In the genomic region with DNA sequence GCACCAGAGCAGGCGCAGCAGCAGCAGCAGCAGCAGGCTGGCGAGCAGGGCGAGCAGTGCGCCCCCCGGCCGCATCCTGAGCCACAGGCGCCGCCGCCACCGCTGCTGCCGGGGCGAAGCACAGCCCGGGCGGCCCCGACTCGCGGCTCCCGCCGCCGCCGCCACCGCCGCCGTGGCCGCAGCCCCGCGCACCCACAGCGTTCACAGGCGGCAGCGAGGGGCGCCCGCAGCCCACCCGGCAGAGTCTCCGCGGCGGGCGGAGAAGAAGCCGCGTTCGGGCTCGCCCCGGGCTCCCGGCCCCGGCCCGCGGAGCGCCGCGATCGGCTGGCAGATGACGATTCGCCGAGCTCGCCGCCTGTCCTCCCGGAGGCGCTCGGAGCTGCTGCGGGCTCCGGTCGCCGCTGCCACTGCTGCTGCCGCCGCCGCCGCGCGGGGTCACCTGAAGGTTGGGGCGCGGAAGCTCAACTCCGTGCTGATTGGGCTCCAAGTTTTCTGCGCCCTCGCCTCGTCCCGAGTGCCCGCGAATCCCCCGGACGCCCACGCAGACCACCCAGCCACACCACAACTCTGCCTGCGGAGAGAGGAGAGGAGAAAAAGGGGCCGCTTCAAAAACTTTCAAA, we compare ENCODE assay signal across 8 cellular contexts. TPM values are rescaled to one million over a fixed set of nuclear protein-coding genes. Genes with fewer than 3 reads are reported as not detected.
A peak's percentile ranks its signal among the peaks of the same experiment; 100 is the strongest.
DNase-seq lines count a peak whose midpoint lies in the region; ATAC-seq and TF ChIP-seq lines count a peak whose summit lies in the region.

A gene with protein sequence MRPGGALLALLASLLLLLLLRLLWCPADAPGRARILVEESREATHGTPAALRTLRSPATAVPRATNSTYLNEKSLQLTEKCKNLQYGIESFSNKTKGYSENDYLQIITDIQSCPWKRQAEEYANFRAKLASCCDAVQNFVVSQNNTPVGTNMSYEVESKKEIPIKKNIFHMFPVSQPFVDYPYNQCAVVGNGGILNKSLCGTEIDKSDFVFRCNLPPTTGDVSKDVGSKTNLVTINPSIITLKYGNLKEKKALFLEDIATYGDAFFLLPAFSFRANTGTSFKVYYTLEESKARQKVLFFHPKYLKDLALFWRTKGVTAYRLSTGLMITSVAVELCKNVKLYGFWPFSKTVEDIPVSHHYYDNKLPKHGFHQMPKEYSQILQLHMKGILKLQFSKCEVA (minus strand): TSS at position 415 of the 620 bp plus-strand sequence. CDS start 340 bp downstream, at position 75.

- no peaks in the 10 kb centered on the region for H3K36me3 ChIP-seq in esophagus (ENCODE audit: control insufficient read depth in 2 of 2, insufficient read depth in 2 of 2, low read length in 1 of 2)
- no peaks in the 10 kb centered on the region for H3K36me3 ChIP-seq in naive thymus-derived CD4-positive, alpha-beta T cell (ENCODE audit: control insufficient read depth in 2 of 3, insufficient read depth in 3 of 3, low read length in 3 of 3)
- no peaks in the 10 kb centered on the region for H3K36me3 ChIP-seq in thoracic aorta

- CTCF ChIA-PET in activated CD8-positive, alpha-beta memory T cell treated with anti-CD3 and anti-CD28 coated beads, Interleukin-2, amount 10 ng/mL, durations not matched to agents 7 days and 5 days (lab: Charles Lee), result interaction anchor here (0.5 to 1.2 kb wide), 3 partner anchors 9 to 66 kb away, joined by 3 read pairs; no protein-coding TSS in a partner anchor
- CTCF ChIA-PET in naive thymus-derived CD4-positive, alpha-beta T cell (lab: Charles Lee), result no interaction called here

- H3K36me3 Mint-ChIP-seq in activated CD8-positive, alpha-beta memory T cell treated with anti-CD3 and anti-CD28 coated beads, Interleukin-2, amount 10 ng/mL, durations not matched to agents 7 days and 5 days, result peaks cover 1% of the 10 kb centered on the region
- H3K36me3 Mint-ChIP-seq in naive thymus-derived CD4-positive, alpha-beta T cell, result peaks cover 0 to 14% (median 6%) of the 10 kb centered on the region in 5 donors

- H3K4me3 ChIP-seq in AG10803 (ENCODE audit: low read length) (peak within 1 kb of the TSS; percentile 44), esophagus (ENCODE audit: low read depth in 1 of 2, low read length in 2 of 2) (peak within 1 kb of the TSS; percentile 54 to 59), thoracic aorta (peak within 1 kb of the TSS; percentile 74)
- peak within 1 kb of the TSS; percentile 64 for H3K4me3 ChIP-seq in naive thymus-derived CD4-positive, alpha-beta T cell (ENCODE audit: low read length)

- no peak for TF ChIP-seq CTCF in AG10803 (conservative IDR thresholded peaks at IDR 0.05; ENCODE audit: low read length)
- TF ChIP-seq CTCF in thoracic aorta (IDR thresholded peaks at IDR 0.05), result no peak

- POLR2A ChIA-PET in naive thymus-derived CD4-positive, alpha-beta T cell (lab: Charles Lee), result interaction anchor here (0.8 to 3.2 kb wide), 6 partner anchors 9 to 637 kb away, joined by 3 to 20 read pairs (median 3); partner anchors contain the start of gene RSU1

- H3K27me3 ChIP-seq in esophagus (ENCODE audit: control insufficient read depth in 1 of 2, insufficient read depth in 2 of 2, low read length in 2 of 2), result peaks cover 3 to 8% of the 10 kb centered on the region in 2 donors
- H3K27me3 ChIP-seq in naive thymus-derived CD4-positive, alpha-beta T cell (ENCODE audit: control insufficient read depth in 2 of 2, insufficient read depth in 2 of 2, low read length in 2 of 2), result no peaks in the 10 kb centered on the region
- H3K27me3 ChIP-seq in thoracic aorta (replicated peaks; ENCODE audit: insufficient read depth), result no peaks in the 10 kb centered on the region

- peaks cover 0 to 8% of the 10 kb centered on the region in 2 donors for H3K9me3 ChIP-seq in esophagus (ENCODE audit: control insufficient read depth in 2 of 2, insufficient read depth in 1 of 2, low read depth in 1 of 2, low read length in 1 of 2)
- peaks cover 0 to 4% (median 0%) of the 10 kb centered on the region in 3 experiments for H3K9me3 ChIP-seq in naive thymus-derived CD4-positive, alpha-beta T cell (ENCODE audit: control insufficient read depth in 2 of 3, low read length in 3 of 3)
- H3K9me3 ChIP-seq in thoracic aorta, result peaks cover 4% of the 10 kb centered on the region

- peaks cover 14% of the 10 kb centered on the region for H3K4me1 Mint-ChIP-seq in activated CD8-positive, alpha-beta memory T cell treated with anti-CD3 and anti-CD28 coated beads, Interleukin-2, amount 10 ng/mL, durations not matched to agents 7 days and 5 days
- peaks cover 5 to 23% (median 20%) of the 10 kb centered on the region in 7 donors for H3K4me1 Mint-ChIP-seq in naive thymus-derived CD4-positive, alpha-beta T cell

- H3K27ac ChIP-seq in esophagus (ENCODE audit: low read depth in 2 of 2, low read length in 1 of 2) (no peak within 1 kb of the TSS), thoracic aorta (no peak within 1 kb of the TSS)
- H3K27ac ChIP-seq in naive thymus-derived CD4-positive, alpha-beta T cell (ENCODE audit: low read depth, low read length), result peak within 1 kb of the TSS; percentile 29

- no peak within 1 kb of the TSS for H3K27ac Mint-ChIP-seq in activated CD8-positive, alpha-beta memory T cell treated with anti-CD3 and anti-CD28 coated beads, Interleukin-2, amount 10 ng/mL, durations not matched to agents 7 days and 5 days
- peak within 1 kb of the TSS in 5 of 9 donors; percentile 18 to 87 (median 74) for H3K27ac Mint-ChIP-seq in naive thymus-derived CD4-positive, alpha-beta T cell

- H3K4me1 ChIP-seq in esophagus (ENCODE audit: control insufficient read depth in 2 of 2, insufficient read depth in 2 of 2, low read length in 1 of 2) (peaks cover 6% of the 10 kb centered on the region in 2 donors), thoracic aorta (ENCODE audit: control insufficient read depth in 1 of 2, low read depth in 2 of 2) (peaks cover 13 to 17% of the 10 kb centered on the region in 2 donors)
- H3K4me1 ChIP-seq in naive thymus-derived CD4-positive, alpha-beta T cell (ENCODE audit: control insufficient read depth in 2 of 2, insufficient read depth in 2 of 2, low read length in 2 of 2), result peaks cover 4 to 10% of the 10 kb centered on the region in 2 donors

- 1 to 2% methylated on average over 58 to 82 of the region's 82 CpGs for whole genome bisulfite sequencing in esophagus, 2 donors

- peak; percentile 43 for DNase-seq in AG10803 (ENCODE audit: low read depth)
- peak; percentile 78 for DNase-seq in HuH-7.5 (ENCODE audit: low spot score)
- DNase-seq in activated CD8-positive, alpha-beta memory T cell treated with anti-CD3 and anti-CD28 coated beads, Interleukin-2, amount 10 ng/mL, durations not matched to agents 7 days and 5 days, result peak; percentile 55
- peak; percentile 26 to 64 (median 52) for DNase-seq in naive thymus-derived CD4-positive, alpha-beta T cell
- DNase-seq in thoracic aorta (ENCODE audit: low spot score), result no peak
- DNase-seq in NCI-H2081 treated with DMSO at 0.1 percent for 48 hours (lab: John Stamatoyannopoulos, UW), result no peak

- peak within 1 kb of the TSS; percentile 63 for H3K4me3 Mint-ChIP-seq in activated CD8-positive, alpha-beta memory T cell treated with anti-CD3 and anti-CD28 coated beads, Interleukin-2, amount 10 ng/mL, durations not matched to agents 7 days and 5 days
- H3K4me3 Mint-ChIP-seq in naive thymus-derived CD4-positive, alpha-beta T cell, result peak within 1 kb of the TSS; percentile 82 to 92 (median 89)

- H3K27me3 Mint-ChIP-seq in activated CD8-positive, alpha-beta memory T cell treated with anti-CD3 and anti-CD28 coated beads, Interleukin-2, amount 10 ng/mL, durations not matched to agents 7 days and 5 days, result peaks cover 71% of the 10 kb centered on the region
- H3K27me3 Mint-ChIP-seq in naive thymus-derived CD4-positive, alpha-beta T cell, result peaks cover 0 to 67% (median 5%) of the 10 kb centered on the region in 5 donors

- intact Hi-C loops in naive thymus-derived CD4-positive, alpha-beta T cell (cut with micrococcal nuclease), result loop anchor here (2.0 to 10.0 kb wide), 3 partner anchors 53 to 627 kb away; partner anchors contain the start of gene STAM (in 1 of the 2)

- peaks cover 5% of the 10 kb centered on the region for H3K9me3 Mint-ChIP-seq in activated CD8-positive, alpha-beta memory T cell treated with anti-CD3 and anti-CD28 coated beads, Interleukin-2, amount 10 ng/mL, durations not matched to agents 7 days and 5 days (ENCODE audit: low read depth)
- H3K9me3 Mint-ChIP-seq in naive thymus-derived CD4-positive, alpha-beta T cell, result peaks cover 0 to 9% (median 6%) of the 10 kb centered on the region in 11 donors

- ATAC-seq in GM19372 (IDR thresholded peaks at IDR 0.05; ENCODE audit: low read depth, unreplicated experiment) (peak; percentile 67), thoracic aorta (ENCODE audit: insufficient number of reproducible peaks, low FRiP score, low read depth) (no peak)
- peak; percentile 74 for ATAC-seq in activated CD8-positive, alpha-beta memory T cell treated with anti-CD3 and anti-CD28 coated beads, Interleukin-2, amount 10 ng/mL, durations not matched to agents 7 days and 5 days
- ATAC-seq in naive thymus-derived CD4-positive, alpha-beta T cell, result peak; percentile 80

RNA-seq across cellular contexts. Expression of the gene that starts here (rescaled TPM):
- not detected for total RNA-seq in activated CD8-positive, alpha-beta memory T cell treated with anti-CD3 and anti-CD28 coated beads, Interleukin-2, amount 10 ng/mL, durations not matched to agents 7 days and 5 days
- under 1 TPM; 0.13 to 0.61 TPM for polyA plus RNA-seq in esophagus
- total RNA-seq in naive thymus-derived CD4-positive, alpha-beta T cell, result 1 to 10 TPM in 1 of 5 experiments, under 1 TPM in 4; 0.43 to 2.5 (median 0.60) TPM
- polyA plus RNA-seq in naive thymus-derived CD4-positive, alpha-beta T cell, result under 1 TPM; 0.08 to 0.47 TPM
- 1 to 10 TPM; 1.5 to 8.9 TPM for total RNA-seq in thoracic aorta

Comparison
In these comparisons a context has a peak if more than half of its experiments do, and no peak if none do; other contexts are left out.
1. Peak in DNase-seq and ATAC-seq in activated CD8-positive, alpha-beta memory T cell treated with anti-CD3 and anti-CD28 coated beads, Interleukin-2, amount 10 ng/mL, durations not matched to agents 7 days and 5 days; RNA of the gene not detected or under 1 TPM.
2. DNase-seq: peak in AG10803 (single experiment), HuH-7.5 (single experiment) and naive thymus-derived CD4-positive, alpha-beta T cell (9 of 9); none in thoracic aorta (single experiment) and NCI-H2081 treated with DMSO at 0.1 percent for 48 hours (single experiment).
3. Peak in every context shown above with its lines, with median percentiles within 50 percentile points of each other: H3K4me3 ChIP-seq.